8 cellular contexts compared by ENCODE assay signal in genomic region chr1:214439352-214440119, GRCh38.
DNase-seq lines count a peak whose midpoint lies in the region; ATAC-seq and TF ChIP-seq lines count a peak whose summit lies in the region.

No MANE protein-coding gene starts in this region.

- H3K23me2 ChIP-seq in H9 (ENCODE audit: insufficient read length, low read depth, low read length, poor library complexity, severe bottlenecking) = no peaks in the 10 kb centered on the region

- intact Hi-C loops in natural killer cell (cut with micrococcal nuclease) = loop anchor here (10.0 kb wide), 1 partner anchor 105 kb away; no protein-coding TSS in a partner anchor

- H4K91ac ChIP-seq in H9 (ENCODE audit: insufficient read length, low read depth, low read length) = peak overlapping the region; percentile 5

- no peak overlapping the region for H3K56ac ChIP-seq in H9 (ENCODE audit: insufficient read length, low read depth, low read length)

- H3K27me3 Mint-ChIP-seq in H9 (ENCODE audit: low read depth) = no peaks in the 10 kb centered on the region
- H3K27me3 Mint-ChIP-seq in natural killer cell (ENCODE audit: low read depth in 2 of 2) = peaks cover 0 to 8% of the 10 kb centered on the region in 2 donors

- no peaks in the 10 kb centered on the region for H4K20me1 ChIP-seq in H9 (ENCODE audit: control insufficient read depth, insufficient read depth, insufficient read length)

- H3K14ac ChIP-seq in H9 (ENCODE audit: insufficient read depth, low read length) = no peak overlapping the region

- H3K79me2 ChIP-seq in H9 (ENCODE audit: insufficient read depth, low read length) = peaks cover 3% of the 10 kb centered on the region; the same call in 1 of the 2 replicates

- TF ChIP-seq CTCF in H9 (conservative IDR thresholded peaks at IDR 0.05) (no peak), natural killer cell (IDR thresholded peaks at IDR 0.05) (no peak)

- H3K9me3 Mint-ChIP-seq in H9 (no peaks in the 10 kb centered on the region; a peak in 1 of 5 replicates), natural killer cell (no peaks in the 10 kb centered on the region)

- no peaks in the 10 kb centered on the region for H3K36me3 ChIP-seq in duodenal mucosa (ENCODE audit: control insufficient read depth in 1 of 2, insufficient read depth in 2 of 2, low read length in 2 of 2)

- peak; percentile 46 for DNase-seq in NK-92 treated with Interleukin-12 subunit alpha and Interleukin-12 subunit beta, amount 100 ng/mL, for 24 hours (lab: John Stamatoyannopoulos, UW)
- no peak for DNase-seq in NK-92 (lab: John Stamatoyannopoulos, UW; ENCODE audit: unreplicated experiment)
- peak; percentile 49 for DNase-seq in H9
- peak; percentile 71 for DNase-seq in Kasumi-1 (lab: John Stamatoyannopoulos, UW)
- DNase-seq in RPMI7951 (ENCODE audit: low read depth) = peak; percentile 84
- DNase-seq in natural killer cell = no peak
- no peak for DNase-seq in KG1 (lab: John Stamatoyannopoulos, UW)

- H3K4me3 Mint-ChIP-seq in H9 (no peak overlapping the region; a peak in 1 of 5 replicates), natural killer cell (peak overlapping the region; percentile 69)

- no peaks in the 10 kb centered on the region for H3K27me3 ChIP-seq in H9 (ENCODE audit: insufficient read depth, low read length)
- no peaks in the 10 kb centered on the region for H3K27me3 ChIP-seq in duodenal mucosa (ENCODE audit: control insufficient read depth in 1 of 2, insufficient read depth in 2 of 2, low read length in 2 of 2)

- H3K4me1 Mint-ChIP-seq in H9 = peaks cover 53 to 65% of the 10 kb centered on the region in 2 experiments
- peaks cover 28 to 36% of the 10 kb centered on the region in 2 donors for H3K4me1 Mint-ChIP-seq in natural killer cell

- H3K36me3 Mint-ChIP-seq in H9 (ENCODE audit: insufficient read depth in 1 of 3, low read depth in 3 of 3) (peaks cover 0 to 5% (median 4%) of the 10 kb centered on the region in 3 experiments; a peak in 2 of 7 replicates), natural killer cell (no peaks in the 10 kb centered on the region)

- ATAC-seq in natural killer cell = peak; percentile 43 to 75 (median 74)

- peak overlapping the region; percentile 41 for H3K18ac ChIP-seq in H9 (ENCODE audit: insufficient read length, low read depth, low read length)

- H3T11ph ChIP-seq in H9 (ENCODE audit: low read length) = peak overlapping the region; percentile 56

- no peak overlapping the region for H2AFZ ChIP-seq in H9 (ENCODE audit: low read length)

- H3K9me3 ChIP-seq in H9 (ENCODE audit: control insufficient read depth, low read depth, low read length) = no peaks in the 10 kb centered on the region
- H3K9me3 ChIP-seq in duodenal mucosa (ENCODE audit: control insufficient read depth in 1 of 2, low read length in 2 of 2) = no peaks in the 10 kb centered on the region

- no peak overlapping the region for H3K23ac ChIP-seq in H9 (ENCODE audit: insufficient read length, low read depth, low read length)

- H2BK12ac ChIP-seq in H9 (ENCODE audit: insufficient read length, low read depth, low read length) = peak overlapping the region; percentile 69

- no peak overlapping the region for H2BK15ac ChIP-seq in H9 (ENCODE audit: low read depth, low read length)

- peak overlapping the region; percentile 41 to 46 for H3K4me3 ChIP-seq in duodenal mucosa (ENCODE audit: low read depth in 1 of 2, low read length in 2 of 2)

- H3K27ac ChIP-seq in H9 (ENCODE audit: insufficient read length, low read depth, low read length) (peak overlapping the region; percentile 96), duodenal mucosa (ENCODE audit: low read depth, low read length) (no peak overlapping the region)

- H3K4ac ChIP-seq in H9 (ENCODE audit: low read depth, low read length) = no peak overlapping the region

- WGBS in H9 (ENCODE audit: extremely low coverage, insufficient read length, low lambda C conversion rate) = no CpG with 5 or more reads among the region's 12 CpGs

- no peaks in the 10 kb centered on the region for H3K79me1 ChIP-seq in H9 (ENCODE audit: insufficient read depth, low read depth, low read length, poor library complexity, severe bottlenecking)

- no peak overlapping the region for H4K8ac ChIP-seq in H9 (replicated peaks; ENCODE audit: insufficient read length, low read depth, low read length)

- H2BK20ac ChIP-seq in H9 (ENCODE audit: low read depth, low read length, poor library complexity, severe bottlenecking) = no peak overlapping the region

- H3K4me1 ChIP-seq in H9 (ENCODE audit: insufficient read depth, low read length) (peaks cover 12% of the 10 kb centered on the region; the same call in 1 of the 2 replicates), duodenal mucosa (ENCODE audit: control insufficient read depth in 1 of 2, insufficient read depth in 2 of 2, low read length in 2 of 2) (peaks cover 5 to 18% of the 10 kb centered on the region in 2 donors)

- H2BK120ac ChIP-seq in H9 (ENCODE audit: low read depth, low read length, poor library complexity, severe bottlenecking) = no peak overlapping the region

- peak overlapping the region; percentile 20 for H3K4me2 ChIP-seq in H9 (ENCODE audit: insufficient read depth, insufficient read length, low read length)

- peak overlapping the region; percentile 51 for H2AK5ac ChIP-seq in H9 (ENCODE audit: insufficient read length, low read length)

- peak overlapping the region; percentile 57 for H3K9ac ChIP-seq in H9 (ENCODE audit: extremely low read depth, insufficient read length, low read length)
- H3K9ac ChIP-seq in duodenal mucosa (ENCODE audit: low read depth in 1 of 2, low read length in 2 of 2) = no peak overlapping the region

- H3K27ac Mint-ChIP-seq in H9 = peak overlapping the region; percentile 68 to 96 (median 95)
- H3K27ac Mint-ChIP-seq in natural killer cell = peak overlapping the region; percentile 32 to 56

- peak overlapping the region; percentile 1 for H2BK5ac ChIP-seq in H9 (ENCODE audit: insufficient read length, low read length)

- peak overlapping the region; percentile 13 for H4K5ac ChIP-seq in H9 (ENCODE audit: insufficient read length, low read depth, low read length)

Comparison
In these comparisons a context has a peak if more than half of its experiments do, and no peak if none do; other contexts are left out.
1. DNase-seq: peak in NK-92 treated with Interleukin-12 subunit alpha and Interleukin-12 subunit beta, amount 100 ng/mL, for 24 hours (single experiment), H9 (single experiment), Kasumi-1 (2 of 2) and RPMI7951 (single experiment); none in NK-92 (single experiment), natural killer cell (single experiment) and KG1 (single experiment).